26 cellular contexts compared by ENCODE assay signal in the genomic region with DNA sequence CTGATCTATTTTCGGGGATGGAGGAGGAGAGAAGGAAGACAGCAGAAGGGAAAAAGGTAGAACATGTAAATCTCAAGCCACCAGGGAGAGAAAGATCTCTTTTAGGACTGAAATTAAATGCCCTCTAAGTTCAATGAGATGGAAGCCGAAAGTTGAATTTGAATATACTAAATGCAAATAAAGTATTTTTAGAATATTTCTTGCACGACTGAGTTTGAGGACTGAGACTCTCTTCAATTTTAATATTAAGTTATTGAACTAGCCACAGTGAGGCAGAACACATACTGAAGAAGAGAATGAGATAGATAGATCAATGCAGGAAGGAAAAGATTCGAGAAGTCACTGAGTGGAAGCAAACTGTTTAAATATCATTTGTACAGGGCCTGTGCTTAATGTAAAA.
"Had no signal": no experiment of that assay in that cellular context is flagged by ENCODE, and none has a peak within 500 bp of the region (broad histone marks: within the 10 kb centered on the region; RNA-seq: fewer than 3 reads in every experiment).

No MANE protein-coding gene starts in this region.

- H3K27ac Mint-ChIP-seq: activated CD4-positive, alpha-beta memory T cell treated with anti-CD3 and anti-CD28 coated beads, Interleukin-2, amount 10 ng/mL, durations not matched to agents 7 days and 5 days; activated naive CD4-positive, alpha-beta T cell treated with anti-CD3 and anti-CD28 coated beads for 36 hours; activated naive CD8-positive, alpha-beta T cell; activated T-helper 17 cell treated with anti-CD3 and anti-CD28 coated beads, Interleukin-2, amount 50 U/mL, for 72 hours; T-cell had no signal

- H3K9me3 Mint-ChIP-seq: activated naive CD4-positive, alpha-beta T cell treated with anti-CD3 and anti-CD28 coated beads for 36 hours; activated T-helper 17 cell treated with anti-CD3 and anti-CD28 coated beads, Interleukin-2, amount 50 U/mL, for 72 hours; T-cell had no signal

- ATAC-seq: activated T-helper 17 cell treated with anti-CD3 and anti-CD28 coated beads, Interleukin-2, amount 50 U/mL, for 72 hours; T-cell had no signal

- H3K4me3 ChIP-seq: cardiac muscle cell, PC-9 had no signal

- DNase-seq: activated CD4-positive, alpha-beta memory T cell treated with anti-CD3 and anti-CD28 coated beads, Interleukin-2, amount 10 ng/mL, durations not matched to agents 7 days and 5 days; activated CD4-positive, alpha-beta T cell treated with anti-CD3 and anti-CD28 coated beads, Interleukin-2, amount 50 U/mL, for 1 hour; activated CD4-positive, CD25-positive, alpha-beta regulatory T cell; activated gamma-delta T cell; activated naive CD4-positive, alpha-beta T cell treated with anti-CD3 and anti-CD28 coated beads for 36 hours; activated T-cell treated with anti-CD3 and anti-CD28 coated beads for 4 hours; activated T-cell treated with anti-CD3 and anti-CD28 coated beads, Interleukin-2, amount 50 U/mL, for 48 hours; amygdala; brain microvascular endothelial cell; cerebellar nuclear complex; KG1; NCI-H1092; NCI-H1417; NCI-H1930; NCI-H2171; NCI-H2227 treated with DMSO at 0.1 percent for 48 hours; NCI-H69; NK-92 treated with Interleukin-12 subunit alpha and Interleukin-12 subunit beta, amount 100 ng/mL, for 24 hours; PC-9; SHP77 treated with DMSO at 0.1 percent for 48 hours; T-cell; T-helper 2 cell; T1000 had no signal

- H3K4me1 Mint-ChIP-seq: activated CD4-positive, alpha-beta memory T cell treated with anti-CD3 and anti-CD28 coated beads, Interleukin-2, amount 10 ng/mL, durations not matched to agents 7 days and 5 days; activated T-helper 17 cell treated with anti-CD3 and anti-CD28 coated beads, Interleukin-2, amount 50 U/mL, for 72 hours had no signal

- H3K4me3 Mint-ChIP-seq: activated CD4-positive, alpha-beta memory T cell treated with anti-CD3 and anti-CD28 coated beads, Interleukin-2, amount 10 ng/mL, durations not matched to agents 7 days and 5 days; activated naive CD4-positive, alpha-beta T cell treated with anti-CD3 and anti-CD28 coated beads for 36 hours; activated naive CD8-positive, alpha-beta T cell; activated T-helper 17 cell treated with anti-CD3 and anti-CD28 coated beads, Interleukin-2, amount 50 U/mL, for 72 hours; T-cell had no signal

- H3K27ac ChIP-seq: brain microvascular endothelial cell, cardiac muscle cell, PC-9 had no signal

- H3K36me3 Mint-ChIP-seq: activated naive CD8-positive, alpha-beta T cell; T-cell had no signal

- H3K36me3 ChIP-seq: brain microvascular endothelial cell, cardiac muscle cell had no signal

- H3K4me2 ChIP-seq: PC-9 had no signal

- H3K27me3 Mint-ChIP-seq: activated CD4-positive, alpha-beta memory T cell treated with anti-CD3 and anti-CD28 coated beads, Interleukin-2, amount 10 ng/mL, durations not matched to agents 7 days and 5 days; activated naive CD8-positive, alpha-beta T cell; activated T-helper 17 cell treated with anti-CD3 and anti-CD28 coated beads, Interleukin-2, amount 50 U/mL, for 72 hours; T-cell had no signal

- H2AFZ ChIP-seq: PC-9 had no signal

- H3K27me3 ChIP-seq: brain microvascular endothelial cell, cardiac muscle cell had no signal
